In the genomic region with DNA sequence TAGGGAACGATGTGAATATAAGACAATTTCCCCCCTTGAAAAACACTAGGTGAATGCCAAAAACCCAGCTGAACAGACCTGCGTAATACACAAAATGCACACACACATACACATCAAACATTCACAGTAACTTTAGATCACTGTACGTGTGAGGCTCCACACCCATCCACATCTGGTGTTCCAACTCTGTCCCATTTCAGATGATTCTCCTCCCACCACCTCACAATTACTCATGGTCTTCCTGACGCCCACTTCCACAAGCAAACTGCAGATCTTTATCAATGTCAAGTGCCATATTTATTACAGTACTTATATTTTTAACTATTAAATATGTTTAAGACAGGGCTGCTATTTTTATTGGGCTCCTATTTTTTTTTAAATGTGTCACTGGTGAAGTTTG, we compare ENCODE assay signal across 3 cellular contexts.
A peak's percentile ranks its signal among the peaks of the same experiment; 100 is the strongest.
TF ChIP-seq lines count a peak whose summit lies in the region.

No MANE protein-coding gene starts in this region.

TF ChIP-seq in HEK293, 187 proteins besides CTCF, POLR2A, EP300 and RAD21:
- TF ChIP-seq, protein P1, sequence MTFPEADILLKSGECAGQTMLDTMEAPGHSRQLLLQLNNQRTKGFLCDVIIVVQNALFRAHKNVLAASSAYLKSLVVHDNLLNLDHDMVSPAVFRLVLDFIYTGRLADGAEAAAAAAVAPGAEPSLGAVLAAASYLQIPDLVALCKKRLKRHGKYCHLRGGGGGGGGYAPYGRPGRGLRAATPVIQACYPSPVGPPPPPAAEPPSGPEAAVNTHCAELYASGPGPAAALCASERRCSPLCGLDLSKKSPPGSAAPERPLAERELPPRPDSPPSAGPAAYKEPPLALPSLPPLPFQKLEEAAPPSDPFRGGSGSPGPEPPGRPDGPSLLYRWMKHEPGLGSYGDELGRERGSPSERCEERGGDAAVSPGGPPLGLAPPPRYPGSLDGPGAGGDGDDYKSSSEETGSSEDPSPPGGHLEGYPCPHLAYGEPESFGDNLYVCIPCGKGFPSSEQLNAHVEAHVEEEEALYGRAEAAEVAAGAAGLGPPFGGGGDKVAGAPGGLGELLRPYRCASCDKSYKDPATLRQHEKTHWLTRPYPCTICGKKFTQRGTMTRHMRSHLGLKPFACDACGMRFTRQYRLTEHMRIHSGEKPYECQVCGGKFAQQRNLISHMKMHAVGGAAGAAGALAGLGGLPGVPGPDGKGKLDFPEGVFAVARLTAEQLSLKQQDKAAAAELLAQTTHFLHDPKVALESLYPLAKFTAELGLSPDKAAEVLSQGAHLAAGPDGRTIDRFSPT (tag by site-specific recombination; IDR thresholded peaks at IDR 0.05) = no peak
- 0 out of 2 replicates have a peak, but pooled peaks have one; percentile 50 for TF ChIP-seq EGR2 (tag by site-specific recombination; IDR thresholded peaks at IDR 0.05; ENCODE audit: low read depth)

TF ChIP-seq in K562, 482 proteins besides CTCF, POLR2A, EP300 and RAD21:
- TF ChIP-seq ZKSCAN8 (CRISPR knock-in tag; IDR thresholded peaks at IDR 0.05) (no peak), BHLHE40 (IDR thresholded peaks at IDR 0.05; ENCODE audit: low read length) (no peak), PURB (CRISPR knock-in tag; IDR thresholded peaks at IDR 0.05; ENCODE audit: low read depth) (no peak), EGR1 (conservative IDR thresholded peaks at IDR 0.05) (0 out of 2 replicates have a peak, but pooled peaks have one; percentile 19), ZSCAN29 (IDR thresholded peaks at IDR 0.05) (no peak), SMARCB1 (IDR thresholded peaks at IDR 0.05; ENCODE audit: insufficient read length, low read depth) (no peak), STAG1 (CRISPR knock-in tag; IDR thresholded peaks at IDR 0.05; ENCODE audit: borderline replicate concordance) (no peak)
TF ChIP-seq in K562: peak in this region for 1.

TF ChIP-seq in GM23338, 12 proteins besides CTCF, POLR2A, EP300 and RAD21:
- TF ChIP-seq STAT1 (IDR thresholded peaks at IDR 0.05; ENCODE audit: unreplicated experiment) (no peak), ZNF114 (CRISPR knock-in tag; IDR thresholded peaks at IDR 0.05) (no peak), EZH2phosphoT487 (IDR thresholded peaks at IDR 0.05; ENCODE audit: unreplicated experiment) (no peak), EZH2 (IDR thresholded peaks at IDR 0.05; ENCODE audit: low read depth, unreplicated experiment) (no peak), POLR2AphosphoS5 (IDR thresholded peaks at IDR 0.05; ENCODE audit: low read depth) (no peak), ZNF331 (CRISPR knock-in tag; IDR thresholded peaks at IDR 0.05; ENCODE audit: low read depth) (no peak), CREB1 (CRISPR knock-in tag; IDR thresholded peaks at IDR 0.05; ENCODE audit: low read depth) (no peak), NANOG (IDR thresholded peaks at IDR 0.05; ENCODE audit: borderline replicate concordance) (no peak), JUNB (IDR thresholded peaks at IDR 0.05; ENCODE audit: unreplicated experiment) (no peak)
- TF ChIP-seq, protein P2, sequence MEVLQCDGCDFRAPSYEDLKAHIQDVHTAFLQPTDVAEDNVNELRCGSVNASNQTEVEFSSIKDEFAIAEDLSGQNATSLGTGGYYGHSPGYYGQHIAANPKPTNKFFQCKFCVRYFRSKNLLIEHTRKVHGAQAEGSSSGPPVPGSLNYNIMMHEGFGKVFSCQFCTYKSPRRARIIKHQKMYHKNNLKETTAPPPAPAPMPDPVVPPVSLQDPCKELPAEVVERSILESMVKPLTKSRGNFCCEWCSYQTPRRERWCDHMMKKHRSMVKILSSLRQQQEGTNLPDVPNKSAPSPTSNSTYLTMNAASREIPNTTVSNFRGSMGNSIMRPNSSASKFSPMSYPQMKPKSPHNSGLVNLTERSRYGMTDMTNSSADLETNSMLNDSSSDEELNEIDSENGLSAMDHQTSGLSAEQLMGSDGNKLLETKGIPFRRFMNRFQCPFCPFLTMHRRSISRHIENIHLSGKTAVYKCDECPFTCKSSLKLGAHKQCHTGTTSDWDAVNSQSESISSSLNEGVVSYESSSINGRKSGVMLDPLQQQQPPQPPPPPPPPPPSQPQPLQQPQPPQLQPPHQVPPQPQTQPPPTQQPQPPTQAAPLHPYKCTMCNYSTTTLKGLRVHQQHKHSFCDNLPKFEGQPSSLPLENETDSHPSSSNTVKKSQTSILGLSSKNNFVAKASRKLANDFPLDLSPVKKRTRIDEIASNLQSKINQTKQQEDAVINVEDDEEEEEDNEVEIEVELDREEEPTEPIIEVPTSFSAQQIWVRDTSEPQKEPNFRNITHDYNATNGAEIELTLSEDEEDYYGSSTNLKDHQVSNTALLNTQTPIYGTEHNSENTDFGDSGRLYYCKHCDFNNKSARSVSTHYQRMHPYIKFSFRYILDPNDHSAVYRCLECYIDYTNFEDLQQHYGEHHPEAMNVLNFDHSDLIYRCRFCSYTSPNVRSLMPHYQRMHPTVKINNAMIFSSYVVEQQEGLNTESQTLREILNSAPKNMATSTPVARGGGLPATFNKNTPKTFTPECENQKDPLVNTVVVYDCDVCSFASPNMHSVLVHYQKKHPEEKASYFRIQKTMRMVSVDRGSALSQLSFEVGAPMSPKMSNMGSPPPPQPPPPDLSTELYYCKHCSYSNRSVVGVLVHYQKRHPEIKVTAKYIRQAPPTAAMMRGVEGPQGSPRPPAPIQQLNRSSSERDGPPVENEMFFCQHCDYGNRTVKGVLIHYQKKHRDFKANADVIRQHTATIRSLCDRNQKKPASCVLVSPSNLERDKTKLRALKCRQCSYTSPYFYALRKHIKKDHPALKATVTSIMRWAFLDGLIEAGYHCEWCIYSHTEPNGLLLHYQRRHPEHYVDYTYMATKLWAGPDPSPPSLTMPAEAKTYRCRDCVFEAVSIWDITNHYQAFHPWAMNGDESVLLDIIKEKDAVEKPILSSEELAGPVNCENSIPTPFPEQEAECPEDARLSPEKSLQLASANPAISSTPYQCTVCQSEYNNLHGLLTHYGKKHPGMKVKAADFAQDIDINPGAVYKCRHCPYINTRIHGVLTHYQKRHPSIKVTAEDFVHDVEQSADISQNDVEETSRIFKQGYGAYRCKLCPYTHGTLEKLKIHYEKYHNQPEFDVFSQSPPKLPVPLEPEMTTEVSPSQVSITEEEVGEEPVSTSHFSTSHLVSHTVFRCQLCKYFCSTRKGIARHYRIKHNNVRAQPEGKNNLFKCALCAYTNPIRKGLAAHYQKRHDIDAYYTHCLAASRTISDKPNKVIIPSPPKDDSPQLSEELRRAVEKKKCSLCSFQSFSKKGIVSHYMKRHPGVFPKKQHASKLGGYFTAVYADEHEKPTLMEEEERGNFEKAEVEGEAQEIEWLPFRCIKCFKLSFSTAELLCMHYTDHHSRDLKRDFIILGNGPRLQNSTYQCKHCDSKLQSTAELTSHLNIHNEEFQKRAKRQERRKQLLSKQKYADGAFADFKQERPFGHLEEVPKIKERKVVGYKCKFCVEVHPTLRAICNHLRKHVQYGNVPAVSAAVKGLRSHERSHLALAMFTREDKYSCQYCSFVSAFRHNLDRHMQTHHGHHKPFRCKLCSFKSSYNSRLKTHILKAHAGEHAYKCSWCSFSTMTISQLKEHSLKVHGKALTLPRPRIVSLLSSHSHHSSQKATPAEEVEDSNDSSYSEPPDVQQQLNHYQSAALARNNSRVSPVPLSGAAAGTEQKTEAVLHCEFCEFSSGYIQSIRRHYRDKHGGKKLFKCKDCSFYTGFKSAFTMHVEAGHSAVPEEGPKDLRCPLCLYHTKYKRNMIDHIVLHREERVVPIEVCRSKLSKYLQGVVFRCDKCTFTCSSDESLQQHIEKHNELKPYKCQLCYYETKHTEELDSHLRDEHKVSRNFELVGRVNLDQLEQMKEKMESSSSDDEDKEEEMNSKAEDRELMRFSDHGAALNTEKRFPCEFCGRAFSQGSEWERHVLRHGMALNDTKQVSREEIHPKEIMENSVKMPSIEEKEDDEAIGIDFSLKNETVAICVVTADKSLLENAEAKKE (CRISPR knock-in tag; IDR thresholded peaks at IDR 0.05) = no peak
- TF ChIP-seq, protein P3, sequence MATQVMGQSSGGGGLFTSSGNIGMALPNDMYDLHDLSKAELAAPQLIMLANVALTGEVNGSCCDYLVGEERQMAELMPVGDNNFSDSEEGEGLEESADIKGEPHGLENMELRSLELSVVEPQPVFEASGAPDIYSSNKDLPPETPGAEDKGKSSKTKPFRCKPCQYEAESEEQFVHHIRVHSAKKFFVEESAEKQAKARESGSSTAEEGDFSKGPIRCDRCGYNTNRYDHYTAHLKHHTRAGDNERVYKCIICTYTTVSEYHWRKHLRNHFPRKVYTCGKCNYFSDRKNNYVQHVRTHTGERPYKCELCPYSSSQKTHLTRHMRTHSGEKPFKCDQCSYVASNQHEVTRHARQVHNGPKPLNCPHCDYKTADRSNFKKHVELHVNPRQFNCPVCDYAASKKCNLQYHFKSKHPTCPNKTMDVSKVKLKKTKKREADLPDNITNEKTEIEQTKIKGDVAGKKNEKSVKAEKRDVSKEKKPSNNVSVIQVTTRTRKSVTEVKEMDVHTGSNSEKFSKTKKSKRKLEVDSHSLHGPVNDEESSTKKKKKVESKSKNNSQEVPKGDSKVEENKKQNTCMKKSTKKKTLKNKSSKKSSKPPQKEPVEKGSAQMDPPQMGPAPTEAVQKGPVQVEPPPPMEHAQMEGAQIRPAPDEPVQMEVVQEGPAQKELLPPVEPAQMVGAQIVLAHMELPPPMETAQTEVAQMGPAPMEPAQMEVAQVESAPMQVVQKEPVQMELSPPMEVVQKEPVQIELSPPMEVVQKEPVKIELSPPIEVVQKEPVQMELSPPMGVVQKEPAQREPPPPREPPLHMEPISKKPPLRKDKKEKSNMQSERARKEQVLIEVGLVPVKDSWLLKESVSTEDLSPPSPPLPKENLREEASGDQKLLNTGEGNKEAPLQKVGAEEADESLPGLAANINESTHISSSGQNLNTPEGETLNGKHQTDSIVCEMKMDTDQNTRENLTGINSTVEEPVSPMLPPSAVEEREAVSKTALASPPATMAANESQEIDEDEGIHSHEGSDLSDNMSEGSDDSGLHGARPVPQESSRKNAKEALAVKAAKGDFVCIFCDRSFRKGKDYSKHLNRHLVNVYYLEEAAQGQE (IDR thresholded peaks at IDR 0.05; ENCODE audit: unreplicated experiment) = no peak
- TF ChIP-seq, protein P4, sequence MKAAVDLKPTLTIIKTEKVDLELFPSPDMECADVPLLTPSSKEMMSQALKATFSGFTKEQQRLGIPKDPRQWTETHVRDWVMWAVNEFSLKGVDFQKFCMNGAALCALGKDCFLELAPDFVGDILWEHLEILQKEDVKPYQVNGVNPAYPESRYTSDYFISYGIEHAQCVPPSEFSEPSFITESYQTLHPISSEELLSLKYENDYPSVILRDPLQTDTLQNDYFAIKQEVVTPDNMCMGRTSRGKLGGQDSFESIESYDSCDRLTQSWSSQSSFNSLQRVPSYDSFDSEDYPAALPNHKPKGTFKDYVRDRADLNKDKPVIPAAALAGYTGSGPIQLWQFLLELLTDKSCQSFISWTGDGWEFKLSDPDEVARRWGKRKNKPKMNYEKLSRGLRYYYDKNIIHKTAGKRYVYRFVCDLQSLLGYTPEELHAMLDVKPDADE (IDR thresholded peaks at IDR 0.05) = no peak
